In genomic region chr13:27979765-27980279, GRCh38 we compare ENCODE assay signal across 24 cellular contexts. TPM values are rescaled to one million over a fixed set of nuclear protein-coding genes. Genes with fewer than 3 reads are reported as not detected.
DNase-seq lines count a peak whose midpoint lies in the region; ATAC-seq and TF ChIP-seq lines count a peak whose summit lies in the region.
"Had no signal": no experiment of that assay in that cellular context is flagged by ENCODE, and none has a peak within 500 bp of the region (broad histone marks: within the 10 kb centered on the region; RNA-seq: fewer than 3 reads in every experiment).

No MANE protein-coding gene starts in this region.

- no peak for TF ChIP-seq EP300 in suprapubic skin (IDR thresholded peaks at IDR 0.05)

- H3K27ac Mint-ChIP-seq in activated CD4-positive, alpha-beta T cell treated with anti-CD3 and anti-CD28 coated beads, Interleukin-2, amount 10 ng/mL, durations not matched to agents 24 days and 14 days: peak overlapping the region; percentile 34
- H3K27ac Mint-ChIP-seq in activated CD4-positive, alpha-beta T cell treated with anti-CD3 and anti-CD28 coated beads for 36 hours: no peak overlapping the region
- no peak overlapping the region for H3K27ac Mint-ChIP-seq in activated naive CD8-positive, alpha-beta T cell treated with anti-CD3 and anti-CD28 coated beads, Interleukin-2, amount 10 ng/mL, durations not matched to agents 7 days and 5 days

- DNase-seq in activated CD4-positive, alpha-beta T cell treated with anti-CD3 and anti-CD28 coated beads, Interleukin-2, amount 10 ng/mL, durations not matched to agents 24 days and 14 days: no peak
- DNase-seq in activated CD4-positive, alpha-beta T cell treated with anti-CD3 and anti-CD28 coated beads for 36 hours: no peak
- DNase-seq in activated naive CD8-positive, alpha-beta T cell treated with anti-CD3 and anti-CD28 coated beads, Interleukin-2, amount 10 ng/mL, durations not matched to agents 7 days and 5 days: no peak
- no peak for DNase-seq in suprapubic skin (ENCODE audit: low spot score in 2 of 2)
- DNase-seq in right atrium auricular region (ENCODE audit: low spot score): no peak
- no peak for DNase-seq in amniotic stem cell (lab: John Stamatoyannopoulos, UW)
- DNase-seq: 8988T; activated CD4-positive, alpha-beta T cell treated with anti-CD3 and anti-CD28 coated beads for 4 hours; activated naive CD4-positive, alpha-beta T cell treated with Interleukin-2 at 50 U/mL for 16 hours; DMS 273 treated with DMSO at 0.1 percent for 48 hours; erythroblast; gastrocnemius medialis; NCI-H1417 treated with DMSO at 0.1 percent for 48 hours; NCI-H774; stimulated activated CD4-positive, alpha-beta T cell treated with anti-CD3 and anti-CD28 coated beads, Interleukin-4, amount 100 ng/mL, for 1 hour; T-helper 9 cell had no signal

- no peaks in the 10 kb centered on the region for H3K9me3 Mint-ChIP-seq in activated CD4-positive, alpha-beta T cell treated with anti-CD3 and anti-CD28 coated beads, Interleukin-2, amount 10 ng/mL, durations not matched to agents 24 days and 14 days
- H3K9me3 Mint-ChIP-seq in activated CD4-positive, alpha-beta T cell treated with anti-CD3 and anti-CD28 coated beads for 36 hours (ENCODE audit: low read depth): no peaks in the 10 kb centered on the region
- H3K9me3 Mint-ChIP-seq in activated naive CD8-positive, alpha-beta T cell treated with anti-CD3 and anti-CD28 coated beads, Interleukin-2, amount 10 ng/mL, durations not matched to agents 7 days and 5 days: no peaks in the 10 kb centered on the region

- no peaks in the 10 kb centered on the region for H3K36me3 Mint-ChIP-seq in activated CD4-positive, alpha-beta T cell treated with anti-CD3 and anti-CD28 coated beads, Interleukin-2, amount 10 ng/mL, durations not matched to agents 24 days and 14 days (ENCODE audit: low read depth)
- H3K36me3 Mint-ChIP-seq in activated CD4-positive, alpha-beta T cell treated with anti-CD3 and anti-CD28 coated beads for 36 hours (ENCODE audit: low read depth): no peaks in the 10 kb centered on the region
- H3K36me3 Mint-ChIP-seq in activated naive CD8-positive, alpha-beta T cell treated with anti-CD3 and anti-CD28 coated beads, Interleukin-2, amount 10 ng/mL, durations not matched to agents 7 days and 5 days: no peaks in the 10 kb centered on the region

- ATAC-seq in activated CD4-positive, alpha-beta T cell treated with anti-CD3 and anti-CD28 coated beads for 36 hours: no peak
- no peak for ATAC-seq in activated naive CD8-positive, alpha-beta T cell treated with anti-CD3 and anti-CD28 coated beads, Interleukin-2, amount 10 ng/mL, durations not matched to agents 7 days and 5 days (ENCODE audit: low read depth)
- no peak for ATAC-seq in GM18870 (IDR thresholded peaks at IDR 0.05; ENCODE audit: unreplicated experiment)
- ATAC-seq: gastrocnemius medialis had no signal

- no peak overlapping the region for H3K4me3 Mint-ChIP-seq in activated CD4-positive, alpha-beta T cell treated with anti-CD3 and anti-CD28 coated beads, Interleukin-2, amount 10 ng/mL, durations not matched to agents 24 days and 14 days
- H3K4me3 Mint-ChIP-seq in activated CD4-positive, alpha-beta T cell treated with anti-CD3 and anti-CD28 coated beads for 36 hours: no peak overlapping the region
- H3K4me3 Mint-ChIP-seq in activated naive CD8-positive, alpha-beta T cell treated with anti-CD3 and anti-CD28 coated beads, Interleukin-2, amount 10 ng/mL, durations not matched to agents 7 days and 5 days: peak overlapping the region; percentile 47

- H3K36me3 ChIP-seq in muscle layer of duodenum (ENCODE audit: control insufficient read depth in 1 of 2, insufficient read depth in 2 of 2, low read length in 2 of 2) (no peaks in the 10 kb centered on the region), suprapubic skin (no peaks in the 10 kb centered on the region), right atrium auricular region (no peaks in the 10 kb centered on the region)
- H3K36me3 ChIP-seq: gastrocnemius medialis, pancreas, SJSA1 had no signal

- peaks cover 10% of the 10 kb centered on the region for H3K4me1 Mint-ChIP-seq in activated CD4-positive, alpha-beta T cell treated with anti-CD3 and anti-CD28 coated beads, Interleukin-2, amount 10 ng/mL, durations not matched to agents 24 days and 14 days
- H3K4me1 Mint-ChIP-seq in activated CD4-positive, alpha-beta T cell treated with anti-CD3 and anti-CD28 coated beads for 36 hours: peaks cover 15% of the 10 kb centered on the region
- H3K4me1 Mint-ChIP-seq in activated naive CD8-positive, alpha-beta T cell treated with anti-CD3 and anti-CD28 coated beads, Interleukin-2, amount 10 ng/mL, durations not matched to agents 7 days and 5 days: peaks cover 16% of the 10 kb centered on the region

- intact Hi-C loops in activated CD4-positive, alpha-beta T cell treated with anti-CD3 and anti-CD28 coated beads, Interleukin-2, amount 10 ng/mL, durations not matched to agents 24 days and 14 days (cut with micrococcal nuclease): loop anchor here (2.0 to 10.0 kb wide), 3 partner anchors 53 to 995 kb away; partner anchors contain the start of gene GSX1
- intact Hi-C loops in activated CD4-positive, alpha-beta T cell treated with anti-CD3 and anti-CD28 coated beads for 36 hours (cut with DNase I, micrococcal nuclease): loop anchor here (5.0 to 10.0 kb wide), 2 partner anchors 183 to 445 kb away; no protein-coding TSS in a partner anchor

- H3K4me3 ChIP-seq in muscle layer of duodenum (ENCODE audit: low read depth in 1 of 2, low read length in 2 of 2) (peak overlapping the region in 1 of 2 donors; percentile 42), suprapubic skin (peak overlapping the region; percentile 15), right atrium auricular region (no peak overlapping the region)
- H3K4me3 ChIP-seq: SJSA1 had no signal

- peaks cover 49% of the 10 kb centered on the region for H3K27me3 ChIP-seq in muscle layer of duodenum (ENCODE audit: low read depth, low read length)
- H3K27me3 ChIP-seq in suprapubic skin: peaks cover 92% of the 10 kb centered on the region
- H3K27me3 ChIP-seq in right atrium auricular region: peaks cover 19 to 55% of the 10 kb centered on the region in 2 donors

- TF ChIP-seq CTCF in suprapubic skin (IDR thresholded peaks at IDR 0.05): no peak
- TF ChIP-seq CTCF in right atrium auricular region (IDR thresholded peaks at IDR 0.05): no peak

- peaks cover 0 to 37% of the 10 kb centered on the region in 2 donors for H3K4me1 ChIP-seq in muscle layer of duodenum (ENCODE audit: control insufficient read depth in 1 of 2, insufficient read depth in 2 of 2, low read length in 2 of 2)
- H3K4me1 ChIP-seq in suprapubic skin: peaks cover 36% of the 10 kb centered on the region
- H3K4me1 ChIP-seq in right atrium auricular region: peaks cover 0 to 36% of the 10 kb centered on the region in 2 donors
- H3K4me1 ChIP-seq: SJSA1 had no signal

- 8% methylated on average over 15 of the region's 15 CpGs for WGBS in suprapubic skin

- CTCF ChIA-PET in activated CD4-positive, alpha-beta T cell treated with anti-CD3 and anti-CD28 coated beads for 36 hours (lab: Charles Lee): interaction anchor here (1.7 kb wide), 1 partner anchor 18 kb away, joined by 5 read pairs; no protein-coding TSS in a partner anchor

- no peak for TF ChIP-seq POLR2A in suprapubic skin (IDR thresholded peaks at IDR 0.05)

- H3K27me3 Mint-ChIP-seq in activated CD4-positive, alpha-beta T cell treated with anti-CD3 and anti-CD28 coated beads, Interleukin-2, amount 10 ng/mL, durations not matched to agents 24 days and 14 days: peaks cover 77% of the 10 kb centered on the region
- peaks cover 68% of the 10 kb centered on the region for H3K27me3 Mint-ChIP-seq in activated CD4-positive, alpha-beta T cell treated with anti-CD3 and anti-CD28 coated beads for 36 hours
- peaks cover 80% of the 10 kb centered on the region for H3K27me3 Mint-ChIP-seq in activated naive CD8-positive, alpha-beta T cell treated with anti-CD3 and anti-CD28 coated beads, Interleukin-2, amount 10 ng/mL, durations not matched to agents 7 days and 5 days

- H3K9me3 ChIP-seq in muscle layer of duodenum (ENCODE audit: control insufficient read depth in 1 of 2, low read length in 2 of 2) (no peaks in the 10 kb centered on the region), suprapubic skin (no peaks in the 10 kb centered on the region), right atrium auricular region (no peaks in the 10 kb centered on the region)
- H3K9me3 ChIP-seq: gastrocnemius medialis, pancreas, SJSA1 had no signal

- POLR2A ChIA-PET in activated CD4-positive, alpha-beta T cell treated with anti-CD3 and anti-CD28 coated beads for 36 hours (lab: Charles Lee): no interaction called here
- POLR2A ChIA-PET in activated naive CD8-positive, alpha-beta T cell treated with anti-CD3 and anti-CD28 coated beads, Interleukin-2, amount 10 ng/mL, durations not matched to agents 7 days and 5 days (lab: Charles Lee): no interaction called here

- peak overlapping the region; percentile 18 for H3K27ac ChIP-seq in muscle layer of duodenum (ENCODE audit: low read length)
- no peak overlapping the region for H3K27ac ChIP-seq in suprapubic skin
- H3K27ac ChIP-seq in right atrium auricular region: no peak overlapping the region
- H3K27ac ChIP-seq: gastrocnemius medialis, pancreas, SJSA1 had no signal

RNA-seq across cellular contexts. Expression of gene URAD, which starts 8.7 kb away (rescaled TPM):
- not detected in 2 replicates for total RNA-seq in activated CD4-positive, alpha-beta T cell treated with anti-CD3 and anti-CD28 coated beads, Interleukin-2, amount 10 ng/mL, durations not matched to agents 24 days and 14 days
- not detected for total RNA-seq in activated CD4-positive, alpha-beta T cell treated with anti-CD3 and anti-CD28 coated beads for 36 hours
- not detected for total RNA-seq in activated naive CD8-positive, alpha-beta T cell treated with anti-CD3 and anti-CD28 coated beads, Interleukin-2, amount 10 ng/mL, durations not matched to agents 7 days and 5 days
- total RNA-seq in suprapubic skin (not detected), right atrium auricular region (not detected)
- total RNA-seq: gastrocnemius medialis, left lobe of liver, mucosa of gallbladder, pancreas, SJSA1, skeletal muscle tissue, temporal lobe had no signal

RNA-seq across cellular contexts. Expression of gene CDX2, which starts 10.7 kb away (rescaled TPM):
- not detected in 2 replicates for total RNA-seq in activated CD4-positive, alpha-beta T cell treated with anti-CD3 and anti-CD28 coated beads, Interleukin-2, amount 10 ng/mL, durations not matched to agents 24 days and 14 days
- not detected for total RNA-seq in activated CD4-positive, alpha-beta T cell treated with anti-CD3 and anti-CD28 coated beads for 36 hours
- not detected for total RNA-seq in activated naive CD8-positive, alpha-beta T cell treated with anti-CD3 and anti-CD28 coated beads, Interleukin-2, amount 10 ng/mL, durations not matched to agents 7 days and 5 days
- total RNA-seq in suprapubic skin (not detected), right atrium auricular region (not detected)
- total RNA-seq: left lobe of liver, SJSA1, skeletal muscle tissue, temporal lobe had no signal
